ENCODE assay signal across 2 cellular contexts in the genomic region with DNA sequence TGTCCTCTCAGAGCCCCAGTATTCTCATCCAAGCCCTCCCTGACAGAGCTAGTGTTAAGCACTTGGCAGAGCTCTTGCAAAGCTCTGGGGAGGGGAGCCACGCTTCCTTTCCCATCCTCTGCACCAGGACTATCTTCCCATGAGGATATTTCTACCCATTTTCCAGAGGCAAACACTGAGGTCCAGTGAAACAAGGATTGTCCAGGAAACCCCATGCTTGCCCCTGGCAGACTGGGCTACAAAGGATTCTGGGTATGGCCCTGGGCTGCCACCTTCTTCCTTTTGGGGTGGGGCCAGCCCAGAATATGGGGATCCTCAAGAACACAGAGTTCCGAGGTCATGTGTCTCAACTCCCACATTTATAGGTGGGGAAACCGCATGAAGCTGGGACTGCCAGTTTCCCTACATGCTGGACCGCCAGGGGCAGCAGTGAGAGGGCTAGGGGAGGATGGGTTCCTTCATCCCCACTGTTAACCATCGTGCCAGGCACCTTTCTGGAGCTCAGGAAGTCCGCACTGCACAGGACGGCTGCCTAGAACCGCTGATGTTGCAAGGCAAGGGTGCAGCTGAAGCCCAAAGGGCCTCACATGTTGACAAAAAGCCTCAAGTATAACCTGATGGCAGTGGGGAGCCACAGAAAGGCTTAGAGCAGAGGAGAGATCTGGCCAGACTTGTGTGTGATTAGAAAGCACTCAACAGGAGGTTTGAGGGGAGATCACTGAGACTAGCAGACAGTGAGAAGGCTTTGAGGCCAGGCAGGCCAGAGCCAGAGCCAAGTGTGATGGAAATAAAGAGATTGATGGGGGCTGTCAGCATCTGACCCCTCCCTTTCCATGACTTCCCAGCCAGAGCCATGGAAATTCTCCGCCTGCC.
TF ChIP-seq lines count a peak whose summit lies in the region.

No MANE protein-coding gene starts in this region.

TF ChIP-seq in HEK293T, 16 proteins besides CTCF, POLR2A, EP300 and RAD21:
- TF ChIP-seq, protein P1, sequence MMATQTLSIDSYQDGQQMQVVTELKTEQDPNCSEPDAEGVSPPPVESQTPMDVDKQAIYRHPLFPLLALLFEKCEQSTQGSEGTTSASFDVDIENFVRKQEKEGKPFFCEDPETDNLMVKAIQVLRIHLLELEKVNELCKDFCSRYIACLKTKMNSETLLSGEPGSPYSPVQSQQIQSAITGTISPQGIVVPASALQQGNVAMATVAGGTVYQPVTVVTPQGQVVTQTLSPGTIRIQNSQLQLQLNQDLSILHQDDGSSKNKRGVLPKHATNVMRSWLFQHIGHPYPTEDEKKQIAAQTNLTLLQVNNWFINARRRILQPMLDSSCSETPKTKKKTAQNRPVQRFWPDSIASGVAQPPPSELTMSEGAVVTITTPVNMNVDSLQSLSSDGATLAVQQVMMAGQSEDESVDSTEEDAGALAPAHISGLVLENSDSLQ (IDR thresholded peaks at IDR 0.05): peak; percentile 34; the same call in 1 of the 2 replicates
- TF ChIP-seq SUZ12 (IDR thresholded peaks at IDR 0.05): no peak

TF ChIP-seq in H1, 55 proteins besides CTCF, POLR2A, EP300 and RAD21:
- no peak for TF ChIP-seq SP2 (IDR thresholded peaks at IDR 0.05; ENCODE audit: low read length)
- TF ChIP-seq SAP30 (IDR thresholded peaks at IDR 0.05; ENCODE audit: insufficient read depth, insufficient replicate concordance, low read length): no peak
- TF ChIP-seq RXRA (IDR thresholded peaks at IDR 0.05; ENCODE audit: insufficient read depth, low read depth, low read length): no peak
- TF ChIP-seq HDAC6 (IDR thresholded peaks at IDR 0.05; ENCODE audit: low read depth, low read length): no peak
- TF ChIP-seq, protein P2, sequence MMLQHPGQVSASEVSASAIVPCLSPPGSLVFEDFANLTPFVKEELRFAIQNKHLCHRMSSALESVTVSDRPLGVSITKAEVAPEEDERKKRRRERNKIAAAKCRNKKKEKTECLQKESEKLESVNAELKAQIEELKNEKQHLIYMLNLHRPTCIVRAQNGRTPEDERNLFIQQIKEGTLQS (IDR thresholded peaks at IDR 0.05; ENCODE audit: insufficient read depth, low read depth, low read length): no peak
- no peak for TF ChIP-seq KDM4A (IDR thresholded peaks at IDR 0.05; ENCODE audit: low read depth, low read length, severe bottlenecking)
- no peak for TF ChIP-seq CHD2 (IDR thresholded peaks at IDR 0.05; ENCODE audit: low read length)
- TF ChIP-seq, protein P3, sequence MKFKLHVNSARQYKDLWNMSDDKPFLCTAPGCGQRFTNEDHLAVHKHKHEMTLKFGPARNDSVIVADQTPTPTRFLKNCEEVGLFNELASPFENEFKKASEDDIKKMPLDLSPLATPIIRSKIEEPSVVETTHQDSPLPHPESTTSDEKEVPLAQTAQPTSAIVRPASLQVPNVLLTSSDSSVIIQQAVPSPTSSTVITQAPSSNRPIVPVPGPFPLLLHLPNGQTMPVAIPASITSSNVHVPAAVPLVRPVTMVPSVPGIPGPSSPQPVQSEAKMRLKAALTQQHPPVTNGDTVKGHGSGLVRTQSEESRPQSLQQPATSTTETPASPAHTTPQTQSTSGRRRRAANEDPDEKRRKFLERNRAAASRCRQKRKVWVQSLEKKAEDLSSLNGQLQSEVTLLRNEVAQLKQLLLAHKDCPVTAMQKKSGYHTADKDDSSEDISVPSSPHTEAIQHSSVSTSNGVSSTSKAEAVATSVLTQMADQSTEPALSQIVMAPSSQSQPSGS (IDR thresholded peaks at IDR 0.05; ENCODE audit: low read length): no peak
- TF ChIP-seq KDM1A (IDR thresholded peaks at IDR 0.05; ENCODE audit: borderline replicate concordance, low read length): no peak
- TF ChIP-seq ZNF274 (IDR thresholded peaks at IDR 0.05; ENCODE audit: borderline replicate concordance, extremely low read depth, low read length): no peak
- no peak for TF ChIP-seq RBBP5 (IDR thresholded peaks at IDR 0.05; ENCODE audit: borderline replicate concordance, low read depth, low read length)
- no peak for TF ChIP-seq SP1 (IDR thresholded peaks at IDR 0.05; ENCODE audit: low read depth, low read length)
- no peak for TF ChIP-seq SP4 (IDR thresholded peaks at IDR 0.05; ENCODE audit: low read length)
- TF ChIP-seq TAF7 (optimal IDR thresholded peaks at IDR 0.05; ENCODE audit: borderline replicate concordance, low read depth, low read length): no peak
- TF ChIP-seq, protein P4, sequence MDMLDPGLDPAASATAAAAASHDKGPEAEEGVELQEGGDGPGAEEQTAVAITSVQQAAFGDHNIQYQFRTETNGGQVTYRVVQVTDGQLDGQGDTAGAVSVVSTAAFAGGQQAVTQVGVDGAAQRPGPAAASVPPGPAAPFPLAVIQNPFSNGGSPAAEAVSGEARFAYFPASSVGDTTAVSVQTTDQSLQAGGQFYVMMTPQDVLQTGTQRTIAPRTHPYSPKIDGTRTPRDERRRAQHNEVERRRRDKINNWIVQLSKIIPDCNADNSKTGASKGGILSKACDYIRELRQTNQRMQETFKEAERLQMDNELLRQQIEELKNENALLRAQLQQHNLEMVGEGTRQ (IDR thresholded peaks at IDR 0.05; ENCODE audit: low read length): no peak
- TF ChIP-seq HDAC2 (IDR thresholded peaks at IDR 0.05; ENCODE audit: borderline replicate concordance in 1 of 2, low read depth in 2 of 2, low read length in 2 of 2): no peak
- no peak for TF ChIP-seq EGR1 (IDR thresholded peaks at IDR 0.05; ENCODE audit: borderline replicate concordance, low read depth, low read length)
TF ChIP-seq in H1: peak in this region for 0.
